In the genomic region with DNA sequence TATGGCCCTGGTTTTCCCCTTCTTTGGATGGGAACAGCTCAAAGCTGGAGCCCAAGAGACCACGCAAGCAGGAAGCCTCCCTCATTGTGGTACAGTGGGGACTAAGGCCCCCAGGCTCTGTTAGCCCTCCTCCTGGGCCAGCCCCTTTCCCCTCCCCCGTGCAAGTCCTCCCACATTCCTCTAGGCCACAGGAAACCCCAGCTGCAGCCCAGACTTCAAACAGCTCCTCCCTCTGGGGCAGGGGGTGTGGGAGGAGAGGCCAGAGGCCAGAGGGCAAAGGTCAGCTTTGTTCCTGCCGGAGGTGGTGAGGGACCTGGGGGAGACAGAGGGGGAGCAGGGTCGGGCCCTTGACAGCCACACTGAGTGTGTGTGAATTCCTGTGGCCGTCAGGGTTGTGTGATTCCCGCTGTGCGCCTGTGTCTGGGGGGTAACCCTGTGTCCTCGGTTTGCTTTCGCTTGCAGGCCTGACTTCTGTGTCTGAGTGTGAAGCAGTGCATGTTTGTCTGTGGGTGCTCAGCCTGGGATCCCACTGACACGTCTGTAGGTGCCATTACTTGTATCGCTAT, we compare ENCODE assay signal across 15 cellular contexts. TPM values are rescaled to one million over a fixed set of nuclear protein-coding genes. Genes with fewer than 3 reads are reported as not detected.
A peak's percentile ranks its signal among the peaks of the same experiment; 100 is the strongest.
DNase-seq lines count a peak whose midpoint lies in the region; ATAC-seq, FAIRE-seq and TF ChIP-seq lines count a peak whose summit lies in the region.
"Had no signal": no experiment of that assay in that cellular context is flagged by ENCODE, and none has a peak within 500 bp of the region (broad histone marks: within the 10 kb centered on the region; RNA-seq: fewer than 3 reads in every experiment).

No MANE protein-coding gene starts in this region.

- peak overlapping the region; percentile 5 for H2AK5ac ChIP-seq in mesendoderm (ENCODE audit: low read length)

- WGBS in GM12878 (ENCODE audit: insufficient coverage, insufficient replicate concordance, low lambda C conversion rate, missing lambda C conversion rate): 54% methylated on average over 10 of the region's 11 CpGs
- no CpG with 5 or more reads among the region's 11 CpGs for WGBS in mesendoderm (ENCODE audit: extremely low coverage, insufficient coverage, low lambda C conversion rate)

- no TSS peak for BruUV-seq in GM12878 (replicated peaks; lab: Mats Ljungman, UMichigan)

- SMC1A ChIA-PET in GM12878 (lab: Charles Lee; ENCODE audit: uncharacterized antibody, unreplicated experiment): interaction anchor here (0.6 to 9.2 kb wide), 32 partner anchors 9 to 561 kb away, joined by 3 to 248 read pairs (median 5); partner anchors contain the start of gene IFI6

- H3K27ac ChIP-seq in GM12878 (ENCODE audit: control insufficient read depth, insufficient read depth): no peak overlapping the region
- H3K27ac ChIP-seq in mesendoderm (ENCODE audit: low read depth, low read length): peak overlapping the region; percentile 84
- no peak overlapping the region for H3K27ac ChIP-seq in Karpas-422 (ENCODE audit: low read length)
- H3K27ac ChIP-seq: epithelial cell of prostate had no signal

- H2BK15ac ChIP-seq in mesendoderm (replicated peaks; ENCODE audit: low read depth): no peak overlapping the region

- no peak for TF ChIP-seq POLR2A in GM12878 (IDR thresholded peaks at IDR 0.05; ENCODE audit: low read depth, low read length)

- H3K36me3 ChIP-seq in GM12878 (ENCODE audit: control insufficient read depth in 2 of 2, insufficient read depth in 2 of 2, low read length in 1 of 2) (peaks cover 0 to 7% of the 10 kb centered on the region in 2 experiments; a peak in 1 of 4 replicates), mesendoderm (ENCODE audit: control insufficient read depth, insufficient read depth, low read length) (no peaks in the 10 kb centered on the region), Karpas-422 (ENCODE audit: insufficient read depth, low read length) (no peaks in the 10 kb centered on the region), BE2C (no peaks in the 10 kb centered on the region)

- no peaks in the 10 kb centered on the region for H3K9me3 ChIP-seq in GM12878 (replicated peaks; ENCODE audit: control insufficient read depth, insufficient read depth, low read length)
- no peaks in the 10 kb centered on the region for H3K9me3 ChIP-seq in Karpas-422 (ENCODE audit: low read length)
- no peaks in the 10 kb centered on the region for H3K9me3 ChIP-seq in BE2C
- H3K9me3 ChIP-seq: upper lobe of left lung had no signal

- peak overlapping the region; percentile 53 for H3K18ac ChIP-seq in mesendoderm (ENCODE audit: low read length)

- RAD21 ChIA-PET in GM12878 (lab: Charles Lee; ENCODE audit: unreplicated experiment): interaction anchor here (0.6 to 11.0 kb wide), 35 partner anchors 8 to 313 kb away, joined by 3 to 268 read pairs (median 4); partner anchors contain the start of genes FAM76A and IFI6

- no peak for TF ChIP-seq RAD21 in GM12878 (IDR thresholded peaks at IDR 0.05; ENCODE audit: insufficient read depth, low read depth, low read length)

- H3K4me3 ChIP-seq in Jurkat, Clone E6-1 (ENCODE audit: low read length): peak overlapping the region; percentile 23
- H3K4me3 ChIP-seq in GM12878 (no peak overlapping the region), mesendoderm (ENCODE audit: low read length) (no peak overlapping the region), Karpas-422 (ENCODE audit: low read length) (no peak overlapping the region), BE2C (ENCODE audit: low read depth, low read length) (no peak overlapping the region)
- H3K4me3 ChIP-seq: upper lobe of left lung had no signal

- intact Hi-C loops in GM12878 (cut with micrococcal nuclease; ENCODE audit: unreplicated experiment): loop anchor here (2.0 to 10.0 kb wide), 2 partner anchors 51 to 123 kb away; no protein-coding TSS in a partner anchor

- no peaks in the 10 kb centered on the region for H3K27me3 ChIP-seq in GM12878 (replicated peaks in 1 of 2; ENCODE audit: control insufficient read depth in 2 of 2, insufficient read depth in 2 of 2, low read length in 1 of 2)
- no peaks in the 10 kb centered on the region for H3K27me3 ChIP-seq in mesendoderm (ENCODE audit: insufficient read depth, low read length, poor library complexity)
- no peaks in the 10 kb centered on the region for H3K27me3 ChIP-seq in Karpas-422 (ENCODE audit: low read length)
- H3K27me3 ChIP-seq in BE2C: no peaks in the 10 kb centered on the region
- H3K27me3 ChIP-seq: upper lobe of left lung had no signal

- H4K20me1 ChIP-seq in GM12878 (ENCODE audit: control insufficient read depth, insufficient read depth): no peaks in the 10 kb centered on the region
- peaks cover 5% of the 10 kb centered on the region; the same call in 1 of the 2 replicates for H4K20me1 ChIP-seq in Karpas-422 (ENCODE audit: insufficient read depth, low read depth, low read length)

- no peaks in the 10 kb centered on the region for H3K79me1 ChIP-seq in mesendoderm (ENCODE audit: low read length)

- peaks cover 48% of the 10 kb centered on the region for H3K4me1 ChIP-seq in GM12878 (ENCODE audit: control insufficient read depth, insufficient read depth, low read length)
- peaks cover 10% of the 10 kb centered on the region for H3K4me1 ChIP-seq in mesendoderm (ENCODE audit: control insufficient read depth, low read depth, low read length)
- peaks cover 43% of the 10 kb centered on the region for H3K4me1 ChIP-seq in Karpas-422 (ENCODE audit: low read length)
- H3K4me1 ChIP-seq in BE2C: peaks cover 6% of the 10 kb centered on the region

- H2AFZ ChIP-seq in GM12878 (ENCODE audit: control insufficient read depth, low read depth, low read length) (no peak overlapping the region), Karpas-422 (ENCODE audit: low read length) (no peak overlapping the region)

- no peak overlapping the region for H2BK120ac ChIP-seq in mesendoderm (ENCODE audit: low read depth, low read length)

- peak; percentile 98 for DNase-seq in CMK (ENCODE audit: low read depth)
- DNase-seq in Jurkat, Clone E6-1 (ENCODE audit: low read depth, low spot score): peak; percentile 71
- DNase-seq in GM12878 (ENCODE audit: low read depth, low spot score): no peak
- DNase-seq in mesendoderm: peak; percentile 92
- no peak for DNase-seq in Karpas-422
- DNase-seq in HPDE6-E6E7 (ENCODE audit: extremely low spot score): no peak
- no peak for DNase-seq in BE2C
- DNase-seq in activated CD4-positive, CD25-positive, alpha-beta regulatory T cell treated with anti-CD3 and anti-CD28 coated beads, Interleukin-2, amount 50 U/mL, for 72 hours: no peak
- DNase-seq: DMS 273 treated with DMSO at 0.1 percent for 48 hours; NCI-H510A treated with DMSO at 0.1 percent for 48 hours; SHP77; stimulated activated CD8-positive, alpha-beta memory T cell treated with anti-CD3 and anti-CD28 coated beads, Interleukin-4, amount 100 ng/mL, for 48 hours; upper lobe of left lung had no signal

- FAIRE-seq in GM12878 (lab: Jason Lieb, UNC): no peak

- CTCF ChIA-PET in GM12878 (lab: Yijun Ruan, JAX): interaction anchor here (0.6 to 10.4 kb wide), 43 partner anchors 9 to 561 kb away, joined by 3 to 327 read pairs (median 6); partner anchors contain the start of genes GPR3, IFI6 and MAP3K6

- peak overlapping the region; percentile 84 for H3K56ac ChIP-seq in mesendoderm (ENCODE audit: low read length)

- in situ Hi-C loops in GM12878 (cut with MboI): loop anchor here (5.0 kb wide), 3 partner anchors 55 to 305 kb away; partner anchors contain the start of gene GPR3

- no peak overlapping the region for H3K4me2 ChIP-seq in GM12878 (ENCODE audit: control insufficient read depth, insufficient read depth)
- no peak overlapping the region for H3K4me2 ChIP-seq in mesendoderm (ENCODE audit: low read length)
- H3K4me2 ChIP-seq in Karpas-422 (ENCODE audit: low read depth, low read length, poor library complexity, severe bottlenecking): no peak overlapping the region

- H3K9ac ChIP-seq in GM12878 (ENCODE audit: control insufficient read depth, insufficient read depth, low read length) (no peak overlapping the region), mesendoderm (ENCODE audit: low read length) (peak overlapping the region; percentile 62), Karpas-422 (ENCODE audit: low read length) (no peak overlapping the region)

- no peaks in the 10 kb centered on the region for H3K9me2 ChIP-seq in Karpas-422 (replicated peaks; ENCODE audit: insufficient read depth, low read length)

- ATAC-seq in GM12878: no peak

- no peak overlapping the region for H3K23ac ChIP-seq in mesendoderm (ENCODE audit: low read length)

- no peak for TF ChIP-seq EP300 in GM12878 (IDR thresholded peaks at IDR 0.05; ENCODE audit: borderline replicate concordance in 1 of 2, control insufficient read depth in 1 of 2, low read depth in 2 of 2, low read length in 2 of 2)

- H2BK5ac ChIP-seq in mesendoderm (ENCODE audit: low read length): peak overlapping the region; percentile 71

- H4K8ac ChIP-seq in mesendoderm (ENCODE audit: low read depth, low read length): no peak overlapping the region

- H4K5ac ChIP-seq in mesendoderm (ENCODE audit: low read length): peak overlapping the region; percentile 5

- no peak overlapping the region for H3K4ac ChIP-seq in mesendoderm (ENCODE audit: low read depth, low read length)

- POLR2A ChIA-PET in GM12878 (lab: Charles Lee): interaction anchor here (0.5 to 6.2 kb wide), 12 partner anchors 12 to 244 kb away, joined by 3 to 67 read pairs (median 6); partner anchors contain the start of genes STX12 and WASF2

- peaks cover 1% of the 10 kb centered on the region; the same call in 1 of the 2 replicates for H3K79me2 ChIP-seq in GM12878 (ENCODE audit: control insufficient read depth, insufficient read depth, low read length)
- peaks cover 5% of the 10 kb centered on the region for H3K79me2 ChIP-seq in mesendoderm (ENCODE audit: control insufficient read depth, insufficient read depth, low read length)
- H3K79me2 ChIP-seq in Karpas-422 (ENCODE audit: low read length): no peaks in the 10 kb centered on the region

- TF ChIP-seq CTCF in GM12878 (IDR thresholded peaks at IDR 0.05 in 2 of 3, conservative IDR thresholded peaks at IDR 0.05 in 1 of 3; ENCODE audit: control insufficient read depth in 2 of 3, extremely low read depth in 1 of 3, insufficient read depth in 1 of 3, low read depth in 3 of 3, low read length in 3 of 3) (no peak), BE2C (IDR thresholded peaks at IDR 0.05; ENCODE audit: low read depth, low read length) (no peak)

RNA-seq across cellular contexts. Expression of gene AHDC1, which starts 3.4 kb away (rescaled TPM):
- 14.8 TPM for polyA plus RNA-seq in Jurkat, Clone E6-1 (2012; ENCODE audit: insufficient read depth, insufficient read length)
- 19.7 and 22.3 TPM in 2 replicates for total RNA-seq in GM12878 (2013; cell fraction: nucleolus; rRNA removed)
- total RNA-seq in GM12878 (2014; rRNA removed) (1.1 and 2.0 TPM in 2 replicates), GM12878 (2014; rRNA removed; fragmentation: Illumina TruSeq; extraction: Trizol) (0.85 and 1.1 TPM in 2 replicates), GM12878 (2021) (10.6 and 13.0 TPM in 2 replicates)
- 2.3 TPM for polyA plus RNA-seq in GM12878 (2011; ENCODE audit: low read depth)
- polyA plus RNA-seq in GM12878 (2011; rRNA removed) (1.1 and 1.2 TPM in 2 replicates), GM12878 (2014; fragmentation: Illumina TruSeq; extraction: Trizol) (1.3 and 1.9 TPM in 2 replicates), GM12878 (2014; fragmentation: Nextera tagmentation; extraction: Ambion mirVana) (under 1 TPM; 0.21 to 0.26 TPM), GM12878 (2014; rRNA removed) (5.3 and 7.4 TPM in 2 replicates), GM12878 (2016; fragmentation: Nextera tagmentation; extraction: Ambion mirVana) (1 to 10 TPM; 1.4 to 2.0 TPM)
- 1.3 and 1.6 TPM in 2 replicates for polyA plus RNA-seq in GM12878 (2011; cell fraction: cytosol; rRNA removed)
- polyA plus RNA-seq in GM12878 (2011; cell fraction: nucleus; rRNA removed): 7.1 and 10.9 TPM in 2 replicates
- 4.1 and 6.0 TPM in 2 replicates for polyA plus RNA-seq in GM12878 (2012)
- polyA minus RNA-seq in GM12878 (2011; rRNA and poly(A)+ RNA removed): 2.3 and 2.4 TPM in 2 replicates
- polyA minus RNA-seq in GM12878 (2011; cell fraction: cytosol; rRNA and poly(A)+ RNA removed): 2.8 and 4.8 TPM in 2 replicates
- 3.5 and 4.5 TPM in 2 replicates for polyA minus RNA-seq in GM12878 (2011; cell fraction: nucleus; rRNA and poly(A)+ RNA removed)
- polyA plus RNA-seq in mesendoderm (2013, experiment 1 of 2): 8.1 TPM
- polyA plus RNA-seq in mesendoderm (2013, experiment 2 of 2): 8.0 TPM
- total RNA-seq in Karpas-422 (2014; rRNA removed; shearing (Covaris generic); ENCODE audit: low replicate concordance): 2.1 and 2.2 TPM in 2 replicates
- 49.9 TPM for polyA plus RNA-seq in BE2C (2012; ENCODE audit: insufficient read depth, insufficient read length, low read depth)

RNA-seq across cellular contexts. Expression of gene FGR, which starts 27.7 kb away (rescaled TPM):
- polyA plus RNA-seq in Jurkat, Clone E6-1 (2012; ENCODE audit: insufficient read depth, insufficient read length): 0.49 TPM
- 199 and 205 TPM in 2 replicates for total RNA-seq in GM12878 (2013; cell fraction: nucleolus; rRNA removed)
- total RNA-seq in GM12878 (2014; rRNA removed) (97.3 and 105 TPM in 2 replicates), GM12878 (2014; rRNA removed; fragmentation: Illumina TruSeq; extraction: Trizol) (53.3 and 54.3 TPM in 2 replicates), GM12878 (2021) (80.2 and 83.8 TPM in 2 replicates)
- 34.5 TPM for polyA plus RNA-seq in GM12878 (2011; ENCODE audit: low read depth)
- polyA plus RNA-seq in GM12878 (2011; rRNA removed) (129 and 193 TPM in 2 replicates), GM12878 (2014; fragmentation: Illumina TruSeq; extraction: Trizol) (59.5 and 80.8 TPM in 2 replicates), GM12878 (2014; fragmentation: Nextera tagmentation; extraction: Ambion mirVana) (10 to 100 TPM; 10.9 to 13.1 TPM), GM12878 (2014; rRNA removed) (108 and 127 TPM in 2 replicates), GM12878 (2016; fragmentation: Nextera tagmentation; extraction: Ambion mirVana) (10 to 100 TPM; 60.1 to 68.6 TPM)
- 212 and 255 TPM in 2 replicates for polyA plus RNA-seq in GM12878 (2011; cell fraction: cytosol; rRNA removed)
- polyA plus RNA-seq in GM12878 (2011; cell fraction: nucleus; rRNA removed): 826 and 1,005 TPM in 2 replicates
- polyA plus RNA-seq in GM12878 (2012): 59.3 and 73.9 TPM in 2 replicates
- 91.0 and 144 TPM in 2 replicates for polyA minus RNA-seq in GM12878 (2011; rRNA and poly(A)+ RNA removed)
- 35.3 and 38.5 TPM in 2 replicates for polyA minus RNA-seq in GM12878 (2011; cell fraction: cytosol; rRNA and poly(A)+ RNA removed)
- polyA minus RNA-seq in GM12878 (2011; cell fraction: nucleus; rRNA and poly(A)+ RNA removed): 102 and 127 TPM in 2 replicates
- 0.11 TPM for polyA plus RNA-seq in mesendoderm (2013, experiment 1 of 2)
- polyA plus RNA-seq in mesendoderm (2013, experiment 2 of 2): 0.08 TPM
- total RNA-seq in Karpas-422 (2014; rRNA removed; shearing (Covaris generic); ENCODE audit: low replicate concordance): 3.0 and 5.6 TPM in 2 replicates
- polyA plus RNA-seq in BE2C (2012; ENCODE audit: insufficient read depth, insufficient read length, low read depth): not detected
- polyA plus RNA-seq: AG04450 had no signal

Comparison
In these comparisons a context has a peak if more than half of its experiments do, and no peak if none do; other contexts are left out.
1. DNase-seq: peak in CMK (single experiment), Jurkat, Clone E6-1 (single experiment) and mesendoderm (single experiment); none in GM12878 (single experiment), Karpas-422 (single experiment), HPDE6-E6E7 (single experiment), BE2C (single experiment) and activated CD4-positive, CD25-positive, alpha-beta regulatory T cell treated with anti-CD3 and anti-CD28 coated beads, Interleukin-2, amount 50 U/mL, for 72 hours (single experiment).